ENCODE assay signal across 15 cellular contexts in the genomic region with DNA sequence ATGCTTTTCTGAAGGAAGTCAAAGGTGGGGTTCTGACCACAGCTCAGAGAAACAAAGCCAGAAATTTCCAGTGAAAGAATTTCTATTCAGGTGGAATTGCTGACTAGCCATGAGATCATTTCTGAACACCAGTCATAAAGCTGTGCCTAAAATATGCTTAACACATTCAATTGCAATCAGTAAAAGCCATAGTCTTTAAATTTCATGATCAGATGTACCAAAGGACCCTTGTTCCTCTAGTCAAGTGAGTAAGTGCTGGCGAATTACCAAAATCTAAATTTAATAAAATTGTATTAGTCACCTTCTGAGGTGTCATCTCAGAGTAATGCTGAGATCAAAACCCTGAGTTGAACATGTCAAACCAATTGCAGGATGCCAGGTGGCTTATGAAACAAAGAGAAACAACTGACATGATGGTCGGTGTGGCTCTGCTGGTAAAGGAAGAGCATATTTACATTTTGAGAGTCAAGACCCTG.
DNase-seq lines count a peak whose midpoint lies in the region; ATAC-seq and TF ChIP-seq lines count a peak whose summit lies in the region.
"Had no signal": no experiment of that assay in that cellular context is flagged by ENCODE, and none has a peak within 500 bp of the region (broad histone marks: within the 10 kb centered on the region; RNA-seq: fewer than 3 reads in every experiment).

No MANE protein-coding gene starts in this region.

- TF ChIP-seq CTCF in epithelial cell of esophagus (IDR thresholded peaks at IDR 0.05; ENCODE audit: insufficient read depth, low read depth, low read length, missing control alignments) = no peak

- no peak overlapping the region for H3K4me3 ChIP-seq in epithelial cell of esophagus (ENCODE audit: low read length)

- DNase-seq in A172 (ENCODE audit: low spot score) (peak; percentile 31), HS-5 (ENCODE audit: low read depth) (peak; percentile 66), SW480 (ENCODE audit: low spot score) (peak; percentile 20), epithelial cell of esophagus (ENCODE audit: low read depth) (peak; percentile 66), left cardiac atrium (no peak), mucosa of gallbladder (ENCODE audit: low spot score) (no peak)
- DNase-seq: ACHN; CD4-positive, alpha-beta T cell; GF-D8; NCI-H146; NCI-H446; NCI-H82; RPMI8226 had no signal

- ATAC-seq in left cardiac atrium = no peak
- no peak for ATAC-seq in HG02588 (IDR thresholded peaks at IDR 0.05; ENCODE audit: unreplicated experiment)
- ATAC-seq in esophagus mucosa = no peak

- intact Hi-C loops in left cardiac atrium (cut with DNase I) = no loop called here

Comparison
In these comparisons a context has a peak if more than half of its experiments do, and no peak if none do; other contexts are left out.
1. DNase-seq: peak in A172 (single experiment), HS-5 (single experiment), SW480 (single experiment) and epithelial cell of esophagus (single experiment); none in left cardiac atrium (single experiment) and mucosa of gallbladder (single experiment).